ENCODE assay signal across 1 cellular context in the genomic region with DNA sequence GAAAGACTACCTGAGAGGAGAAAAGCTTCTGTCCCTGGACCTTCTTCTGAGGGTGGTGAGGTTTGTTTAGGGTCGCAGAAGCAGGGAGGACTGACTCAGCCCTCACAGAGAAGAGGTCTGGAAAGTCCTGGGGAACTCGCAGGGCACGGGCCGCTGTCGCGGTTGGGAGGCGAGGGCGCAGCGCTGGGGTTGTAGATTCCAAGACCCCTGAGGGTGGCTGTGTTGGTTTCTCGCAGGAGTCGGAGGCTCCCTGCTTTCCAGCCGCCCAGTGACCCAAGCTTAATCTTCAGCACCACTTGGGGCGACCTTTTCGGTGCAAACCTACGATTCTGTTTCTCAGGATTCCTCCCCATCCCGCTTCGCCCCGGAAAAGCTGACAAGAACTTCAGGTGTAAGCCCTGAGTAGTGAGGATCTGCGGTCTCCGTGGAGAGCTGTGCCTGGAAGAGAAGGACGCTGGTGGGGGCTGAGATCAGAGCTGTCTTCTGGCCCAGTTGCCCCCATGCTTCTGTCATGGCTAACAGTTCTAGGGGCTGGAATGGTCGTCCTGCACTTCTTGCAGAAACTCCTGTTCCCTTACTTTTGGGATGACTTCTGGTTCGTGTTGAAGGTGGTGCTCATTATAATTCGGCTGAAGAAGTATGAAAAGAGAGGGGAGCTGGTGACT.
TF ChIP-seq lines count a peak whose summit lies in the region.

No MANE protein-coding gene starts in this region.

TF ChIP-seq in K562, 482 proteins besides CTCF, POLR2A, EP300 and RAD21 (continued from another document):
- TF ChIP-seq, protein P1, sequence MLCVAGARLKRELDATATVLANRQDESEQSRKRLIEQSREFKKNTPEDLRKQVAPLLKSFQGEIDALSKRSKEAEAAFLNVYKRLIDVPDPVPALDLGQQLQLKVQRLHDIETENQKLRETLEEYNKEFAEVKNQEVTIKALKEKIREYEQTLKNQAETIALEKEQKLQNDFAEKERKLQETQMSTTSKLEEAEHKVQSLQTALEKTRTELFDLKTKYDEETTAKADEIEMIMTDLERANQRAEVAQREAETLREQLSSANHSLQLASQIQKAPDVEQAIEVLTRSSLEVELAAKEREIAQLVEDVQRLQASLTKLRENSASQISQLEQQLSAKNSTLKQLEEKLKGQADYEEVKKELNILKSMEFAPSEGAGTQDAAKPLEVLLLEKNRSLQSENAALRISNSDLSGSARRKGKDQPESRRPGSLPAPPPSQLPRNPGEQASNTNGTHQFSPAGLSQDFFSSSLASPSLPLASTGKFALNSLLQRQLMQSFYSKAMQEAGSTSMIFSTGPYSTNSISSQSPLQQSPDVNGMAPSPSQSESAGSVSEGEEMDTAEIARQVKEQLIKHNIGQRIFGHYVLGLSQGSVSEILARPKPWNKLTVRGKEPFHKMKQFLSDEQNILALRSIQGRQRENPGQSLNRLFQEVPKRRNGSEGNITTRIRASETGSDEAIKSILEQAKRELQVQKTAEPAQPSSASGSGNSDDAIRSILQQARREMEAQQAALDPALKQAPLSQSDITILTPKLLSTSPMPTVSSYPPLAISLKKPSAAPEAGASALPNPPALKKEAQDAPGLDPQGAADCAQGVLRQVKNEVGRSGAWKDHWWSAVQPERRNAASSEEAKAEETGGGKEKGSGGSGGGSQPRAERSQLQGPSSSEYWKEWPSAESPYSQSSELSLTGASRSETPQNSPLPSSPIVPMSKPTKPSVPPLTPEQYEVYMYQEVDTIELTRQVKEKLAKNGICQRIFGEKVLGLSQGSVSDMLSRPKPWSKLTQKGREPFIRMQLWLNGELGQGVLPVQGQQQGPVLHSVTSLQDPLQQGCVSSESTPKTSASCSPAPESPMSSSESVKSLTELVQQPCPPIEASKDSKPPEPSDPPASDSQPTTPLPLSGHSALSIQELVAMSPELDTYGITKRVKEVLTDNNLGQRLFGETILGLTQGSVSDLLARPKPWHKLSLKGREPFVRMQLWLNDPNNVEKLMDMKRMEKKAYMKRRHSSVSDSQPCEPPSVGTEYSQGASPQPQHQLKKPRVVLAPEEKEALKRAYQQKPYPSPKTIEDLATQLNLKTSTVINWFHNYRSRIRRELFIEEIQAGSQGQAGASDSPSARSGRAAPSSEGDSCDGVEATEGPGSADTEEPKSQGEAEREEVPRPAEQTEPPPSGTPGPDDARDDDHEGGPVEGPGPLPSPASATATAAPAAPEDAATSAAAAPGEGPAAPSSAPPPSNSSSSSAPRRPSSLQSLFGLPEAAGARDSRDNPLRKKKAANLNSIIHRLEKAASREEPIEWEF (CRISPR knock-in tag; IDR thresholded peaks at IDR 0.05) = no peak
- TF ChIP-seq FOXA1 (IDR thresholded peaks at IDR 0.05; ENCODE audit: borderline replicate concordance) (no peak), SP1 (CRISPR knock-in tag; IDR thresholded peaks at IDR 0.05) (0 out of 2 replicates have a peak, but pooled peaks have one; percentile 4), MAFK (IDR thresholded peaks at IDR 0.05; ENCODE audit: low read length) (no peak), PCBP1 (IDR thresholded peaks at IDR 0.05; ENCODE audit: low read depth, low read length, poor library complexity, severe bottlenecking) (no peak), ETV6 (IDR thresholded peaks at IDR 0.05; ENCODE audit: borderline replicate concordance in 1 of 2, low read depth in 2 of 2, low read length in 1 of 2) (no peak), ETV6 (CRISPR knock-in tag; IDR thresholded peaks at IDR 0.05; ENCODE audit: borderline replicate concordance) (no peak)
